In the genomic region with DNA sequence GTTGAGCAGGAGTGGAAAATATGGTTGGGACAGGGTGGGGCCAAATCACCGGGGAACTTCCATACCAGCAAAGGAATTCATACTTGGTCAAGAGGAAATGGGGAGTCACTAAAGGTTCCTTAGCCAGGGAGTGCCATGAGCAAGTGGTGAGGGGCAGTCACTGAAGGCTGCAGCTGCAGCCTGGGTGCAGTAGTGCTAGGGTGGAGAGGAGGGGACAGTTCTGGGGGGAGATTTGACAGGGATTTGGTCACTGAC, we compare ENCODE assay signal across 1 cellular context.
TF ChIP-seq lines count a peak whose summit lies in the region.

No MANE protein-coding gene starts in this region.

TF ChIP-seq in IMR-90, 13 proteins besides CTCF, POLR2A, EP300 and RAD21:
- TF ChIP-seq ELK1 (IDR thresholded peaks at IDR 0.05; ENCODE audit: borderline replicate concordance, low read depth, low read length) (no peak), CEBPB (IDR thresholded peaks at IDR 0.05; ENCODE audit: low read depth, low read length) (no peak), MAFK (IDR thresholded peaks at IDR 0.05; ENCODE audit: low read depth, low read length) (no peak), FOS (IDR thresholded peaks at IDR 0.05; ENCODE audit: low read depth, low read length) (no peak), RCOR1 (IDR thresholded peaks at IDR 0.05; ENCODE audit: insufficient replicate concordance, low read length) (no peak), RFX5 (IDR thresholded peaks at IDR 0.05; ENCODE audit: low read depth, low read length) (no peak)
